1 cellular context compared by ENCODE assay signal in genomic region chr11:66548041-66548440, GRCh38.
TF ChIP-seq lines count a peak whose summit lies in the region.

No MANE protein-coding gene starts in this region.

TF ChIP-seq in H1, 55 proteins besides CTCF, POLR2A, EP300 and RAD21:
- TF ChIP-seq EGR1 (IDR thresholded peaks at IDR 0.05; ENCODE audit: borderline replicate concordance, low read depth, low read length) = no peak
- TF ChIP-seq TAF7 (optimal IDR thresholded peaks at IDR 0.05; ENCODE audit: borderline replicate concordance, low read depth, low read length) = no peak
- TF ChIP-seq TCF12 (IDR thresholded peaks at IDR 0.05; ENCODE audit: low read depth, low read length) = no peak
- TF ChIP-seq TBP (IDR thresholded peaks at IDR 0.05; ENCODE audit: low read depth, low read length) = no peak
- TF ChIP-seq GTF2F1 (IDR thresholded peaks at IDR 0.05; ENCODE audit: borderline replicate concordance, low read depth, low read length) = no peak
- TF ChIP-seq E2F6 (IDR thresholded peaks at IDR 0.05) = no peak
- no peak for TF ChIP-seq BACH1 (IDR thresholded peaks at IDR 0.05; ENCODE audit: low read length)
- TF ChIP-seq CTBP2 (IDR thresholded peaks at IDR 0.05; ENCODE audit: borderline replicate concordance, insufficient read depth, insufficient read length, low read length) = no peak
- no peak for TF ChIP-seq YY1 (IDR thresholded peaks at IDR 0.05; ENCODE audit: low read depth, low read length)
- no peak for TF ChIP-seq RFX5 (IDR thresholded peaks at IDR 0.05; ENCODE audit: borderline replicate concordance, low read depth, low read length)
- no peak for TF ChIP-seq CEBPB (IDR thresholded peaks at IDR 0.05; ENCODE audit: low read depth, low read length)
- no peak for TF ChIP-seq CBX8 (IDR thresholded peaks at IDR 0.05; ENCODE audit: borderline replicate concordance, low read depth, low read length)
